9 cellular contexts compared by ENCODE assay signal in genomic region chr3:150407051-150407817, GRCh38. TPM values are rescaled to one million over a fixed set of nuclear protein-coding genes. Genes with fewer than 3 reads are reported as not detected.
A peak's percentile ranks its signal among the peaks of the same experiment; 100 is the strongest.
DNase-seq lines count a peak whose midpoint lies in the region; ATAC-seq, FAIRE-seq and TF ChIP-seq lines count a peak whose summit lies in the region.
"Had no signal": no experiment of that assay in that cellular context is flagged by ENCODE, and none has a peak within 500 bp of the region (broad histone marks: within the 10 kb centered on the region; RNA-seq: fewer than 3 reads in every experiment).

No MANE protein-coding gene starts in this region.

- no peak for DNase-seq in Calu3
- no peak for DNase-seq in LNCaP clone FGC (ENCODE audit: low read depth)
- no peak for DNase-seq in GM12878 (ENCODE audit: low read depth, low spot score)
- no peak for DNase-seq in type B pancreatic cell (ENCODE audit: extremely low spot score, unreplicated experiment)
- DNase-seq in H4 (ENCODE audit: low spot score), result no peak
- no peak for DNase-seq in NCI-H1694 treated with DMSO at 0.1 percent for 48 hours (lab: John Stamatoyannopoulos, UW)

- in situ Hi-C loops in GM12878 (cut with MboI), result no loop called here

- H3K27ac Mint-ChIP-seq in Calu3 (ENCODE audit: unreplicated experiment) (peak overlapping the region; percentile 99), type B pancreatic cell (peak overlapping the region; percentile 99)

- H3K4me1 Mint-ChIP-seq in Calu3 (ENCODE audit: low read depth, unreplicated experiment) (peaks cover 12% of the 10 kb centered on the region), type B pancreatic cell (ENCODE audit: unreplicated experiment) (peaks cover 13% of the 10 kb centered on the region)

- H3K4me3 Mint-ChIP-seq in Calu3 (ENCODE audit: low read depth, unreplicated experiment), result peak overlapping the region; percentile 74
- peak overlapping the region; percentile 98 for H3K4me3 Mint-ChIP-seq in type B pancreatic cell

- H3K4me2 ChIP-seq in GM12878 (ENCODE audit: control insufficient read depth, insufficient read depth), result peak overlapping the region; percentile 87

- TF ChIP-seq RAD21 in GM12878 (IDR thresholded peaks at IDR 0.05; ENCODE audit: insufficient read depth, low read depth, low read length) (no peak), liver (IDR thresholded peaks at IDR 0.05) (no peak)

- H3K27ac ChIP-seq in GM12878 (ENCODE audit: control insufficient read depth, insufficient read depth), result peak overlapping the region; percentile 92
- H3K27ac ChIP-seq in liver (ENCODE audit: low read depth in 1 of 2, low read length in 2 of 2), result peak overlapping the region; percentile 100

- TF ChIP-seq CTCF in Calu3 (IDR thresholded peaks at IDR 0.05; ENCODE audit: unreplicated experiment), result no peak
- no peak for TF ChIP-seq CTCF in LNCaP clone FGC (IDR thresholded peaks at IDR 0.05; ENCODE audit: control insufficient read depth, extremely low read depth, insufficient read depth)
- TF ChIP-seq CTCF in GM12878 (IDR thresholded peaks at IDR 0.05 in 2 of 3, conservative IDR thresholded peaks at IDR 0.05 in 1 of 3; ENCODE audit: control insufficient read depth in 2 of 3, extremely low read depth in 1 of 3, insufficient read depth in 1 of 3, low read depth in 3 of 3, low read length in 3 of 3), result no peak
- TF ChIP-seq CTCF in liver (IDR thresholded peaks at IDR 0.05; ENCODE audit: low read depth, low read length, missing input control), result no peak
- TF ChIP-seq CTCF in type B pancreatic cell (conservative IDR thresholded peaks at IDR 0.05), result no peak

- CTCF ChIA-PET in Calu3 (lab: Charles Lee) (interaction anchor here (0.7 to 3.7 kb wide), 5 partner anchors 9 to 356 kb away, joined by 3 to 34 read pairs (median 3); no protein-coding TSS in a partner anchor), GM12878 (lab: Yijun Ruan, JAX) (interaction anchor here (0.7 to 5.4 kb wide), 15 partner anchors 11 to 750 kb away, joined by 3 to 35 read pairs (median 4); no protein-coding TSS in a partner anchor)

- POLR2A ChIA-PET in GM12878 (lab: Charles Lee), result interaction anchor here (1.0 to 4.1 kb wide), 9 partner anchors 11 to 297 kb away, joined by 3 to 36 read pairs (median 6); partner anchors contain the start of gene ERICH6

- no peaks in the 10 kb centered on the region for H3K9me3 ChIP-seq in GM12878 (replicated peaks; ENCODE audit: control insufficient read depth, insufficient read depth, low read length)
- H3K9me3 ChIP-seq in liver (ENCODE audit: control insufficient read depth in 4 of 4, low read length in 3 of 4), result no peaks in the 10 kb centered on the region

- no peak for ATAC-seq in GM12878
- ATAC-seq in GM18868 (IDR thresholded peaks at IDR 0.05; ENCODE audit: unreplicated experiment), result no peak

- TSS peak; percentile 67 for BruUV-seq in Calu3 (replicated peaks; lab: Mats Ljungman, UMichigan)
- BruUV-seq in GM12878 (replicated peaks; lab: Mats Ljungman, UMichigan), result TSS peak; percentile 86

- H3K79me2 ChIP-seq in GM12878 (ENCODE audit: control insufficient read depth, insufficient read depth, low read length), result peaks cover 36% of the 10 kb centered on the region

- no peaks in the 10 kb centered on the region for H3K4me1 ChIP-seq in GM12878 (ENCODE audit: control insufficient read depth, insufficient read depth, low read length)
- peaks cover 0 to 5% (median 0%) of the 10 kb centered on the region in 4 donors for H3K4me1 ChIP-seq in liver (ENCODE audit: control insufficient read depth in 4 of 4, insufficient read depth in 4 of 4, low read length in 3 of 4)

- intact Hi-C loops in Calu3 (cut with micrococcal nuclease; ENCODE audit: unreplicated experiment), result loop anchor here (1.0 kb wide), 3 partner anchors 35 to 121 kb away; no protein-coding TSS in a partner anchor
- intact Hi-C loops in GM12878 (cut with micrococcal nuclease; ENCODE audit: unreplicated experiment), result loop anchor here (5.0 kb wide), 1 partner anchor 35 kb away; no protein-coding TSS in a partner anchor

- H3K27me3 Mint-ChIP-seq in Calu3 (ENCODE audit: unreplicated experiment) (no peaks in the 10 kb centered on the region), type B pancreatic cell (no peaks in the 10 kb centered on the region)

- no peak for TF ChIP-seq POLR2A in GM12878 (IDR thresholded peaks at IDR 0.05; ENCODE audit: low read depth, low read length)

- SMC1A ChIA-PET in GM12878 (lab: Charles Lee; ENCODE audit: uncharacterized antibody, unreplicated experiment), result interaction anchor here (0.8 to 7.0 kb wide), 12 partner anchors 10 to 165 kb away, joined by 3 to 128 read pairs (median 8); no protein-coding TSS in a partner anchor

- WGBS in GM12878 (ENCODE audit: insufficient coverage, insufficient replicate concordance, low lambda C conversion rate, missing lambda C conversion rate), result 61% methylated on average over 12 of the region's 12 CpGs
- WGBS in liver, result 31% methylated on average over 12 of the region's 12 CpGs

- H3K9ac ChIP-seq in GM12878 (ENCODE audit: control insufficient read depth, insufficient read depth, low read length), result peak overlapping the region; percentile 87
- H3K9ac ChIP-seq in liver (ENCODE audit: low read depth in 1 of 2, low read length in 2 of 2), result peak overlapping the region; percentile 69 to 88

- H3K4me3 ChIP-seq in LNCaP clone FGC (ENCODE audit: low read depth, low read length) (peak overlapping the region; percentile 86), GM12878 (peak overlapping the region; percentile 74), liver (ENCODE audit: low read depth in 1 of 3, low read length in 3 of 3) (peak overlapping the region; percentile 48 to 92 (median 54))

- FAIRE-seq in GM12878 (lab: Jason Lieb, UNC), result no peak
- FAIRE-seq: TTC549 had no signal

- H3K36me3 Mint-ChIP-seq in Calu3 (ENCODE audit: insufficient read depth, unreplicated experiment) (peaks cover 58% of the 10 kb centered on the region), type B pancreatic cell (peaks cover 13% of the 10 kb centered on the region)

- no peak for TF ChIP-seq EP300 in GM12878 (IDR thresholded peaks at IDR 0.05; ENCODE audit: borderline replicate concordance in 1 of 2, control insufficient read depth in 1 of 2, low read depth in 2 of 2, low read length in 2 of 2)

- H2AFZ ChIP-seq in GM12878 (ENCODE audit: control insufficient read depth, low read depth, low read length), result peak overlapping the region; percentile 91

- RAD21 ChIA-PET in GM12878 (lab: Charles Lee; ENCODE audit: unreplicated experiment), result interaction anchor here (0.7 to 5.0 kb wide), 9 partner anchors 11 to 121 kb away, joined by 3 to 52 read pairs (median 6); no protein-coding TSS in a partner anchor

- H3K9me3 Mint-ChIP-seq in Calu3 (ENCODE audit: low read depth, unreplicated experiment) (no peaks in the 10 kb centered on the region), type B pancreatic cell (no peaks in the 10 kb centered on the region)

- H3K27me3 ChIP-seq in GM12878 (replicated peaks in 1 of 2; ENCODE audit: control insufficient read depth in 2 of 2, insufficient read depth in 2 of 2, low read length in 1 of 2) (no peaks in the 10 kb centered on the region), liver (ENCODE audit: control insufficient read depth in 4 of 4, insufficient read depth in 4 of 4, low read length in 3 of 4) (no peaks in the 10 kb centered on the region)

- no peaks in the 10 kb centered on the region; the same call in 1 of the 2 replicates for H4K20me1 ChIP-seq in GM12878 (ENCODE audit: control insufficient read depth, insufficient read depth)

- H3K36me3 ChIP-seq in GM12878 (ENCODE audit: control insufficient read depth in 2 of 2, insufficient read depth in 2 of 2, low read length in 1 of 2) (no peaks in the 10 kb centered on the region), liver (ENCODE audit: control insufficient read depth in 4 of 4, insufficient read depth in 3 of 4, low read depth in 1 of 4, low read length in 3 of 4) (no peaks in the 10 kb centered on the region)

TF ChIP-seq in GM12878, 131 proteins besides CTCF, POLR2A, EP300 and RAD21 (continues in another document):
- TF ChIP-seq RUNX3 (IDR thresholded peaks at IDR 0.05; ENCODE audit: low read length), result 0 out of 2 replicates have a peak, but pooled peaks have one; percentile 10

TF ChIP-seq in liver, 16 proteins besides CTCF, POLR2A, EP300 and RAD21:
- TF ChIP-seq HNF4G (IDR thresholded peaks at IDR 0.05), result no peak
- peak; percentile 16 for TF ChIP-seq YY1 (IDR thresholded peaks at IDR 0.05)
- TF ChIP-seq JUND (IDR thresholded peaks at IDR 0.05), result peak in 1 of 2 donors; percentile 21

RNA-seq across cellular contexts. Expression of gene TSC22D2, which starts 0.9 kb away (rescaled TPM):
- 40.9 and 49.7 TPM in 2 replicates for total RNA-seq in Calu3 (2022)
- total RNA-seq in GM12878 (2013; cell fraction: nucleolus; rRNA removed), result 34.3 and 34.9 TPM in 2 replicates
- total RNA-seq in GM12878 (2014; rRNA removed), result 7.0 and 7.4 TPM in 2 replicates
- total RNA-seq in GM12878 (2014; rRNA removed; fragmentation: Illumina TruSeq; extraction: Trizol), result 11.0 and 11.2 TPM in 2 replicates
- 16.1 and 17.1 TPM in 2 replicates for total RNA-seq in GM12878 (2021)
- polyA plus RNA-seq in GM12878 (2011; ENCODE audit: low read depth), result 9.2 TPM
- polyA plus RNA-seq in GM12878 (2011; rRNA removed), result 11.8 and 16.7 TPM in 2 replicates
- 4.1 and 4.8 TPM in 2 replicates for polyA plus RNA-seq in GM12878 (2011; cell fraction: cytosol; rRNA removed)
- polyA plus RNA-seq in GM12878 (2011; cell fraction: nucleus; rRNA removed), result 16.7 and 21.0 TPM in 2 replicates
- polyA plus RNA-seq in GM12878 (2012), result 9.0 and 9.3 TPM in 2 replicates
- 13.9 and 18.7 TPM in 2 replicates for polyA plus RNA-seq in GM12878 (2014; fragmentation: Illumina TruSeq; extraction: Trizol)
- polyA plus RNA-seq in GM12878 (2014; fragmentation: Nextera tagmentation; extraction: Ambion mirVana), result 10 to 100 TPM; 10.5 to 19.4 TPM
- polyA plus RNA-seq in GM12878 (2014; rRNA removed), result 5.6 and 8.2 TPM in 2 replicates
- 1 to 10 TPM; 8.1 to 9.5 TPM for polyA plus RNA-seq in GM12878 (2016; fragmentation: Nextera tagmentation; extraction: Ambion mirVana)
- polyA minus RNA-seq in GM12878 (2011; rRNA and poly(A)+ RNA removed), result 24.2 and 29.4 TPM in 2 replicates
- 11.4 and 12.9 TPM in 2 replicates for polyA minus RNA-seq in GM12878 (2011; cell fraction: cytosol; rRNA and poly(A)+ RNA removed)
- polyA minus RNA-seq in GM12878 (2011; cell fraction: nucleus; rRNA and poly(A)+ RNA removed), result 37.1 and 70.3 TPM in 2 replicates
- total RNA-seq in liver, result 1 to 10 TPM; 9.5 to 9.6 TPM
- 1 to 10 TPM; 4.0 to 6.2 TPM for polyA plus RNA-seq in liver
- 64.4 and 106 TPM in 2 replicates for total RNA-seq in type B pancreatic cell (ENCODE audit: low replicate concordance)
- total RNA-seq in H4 (2014; rRNA removed; shearing (Covaris generic)), result 5.8 and 7.2 TPM in 2 replicates
